16 cellular contexts compared by ENCODE assay signal in the genomic region with DNA sequence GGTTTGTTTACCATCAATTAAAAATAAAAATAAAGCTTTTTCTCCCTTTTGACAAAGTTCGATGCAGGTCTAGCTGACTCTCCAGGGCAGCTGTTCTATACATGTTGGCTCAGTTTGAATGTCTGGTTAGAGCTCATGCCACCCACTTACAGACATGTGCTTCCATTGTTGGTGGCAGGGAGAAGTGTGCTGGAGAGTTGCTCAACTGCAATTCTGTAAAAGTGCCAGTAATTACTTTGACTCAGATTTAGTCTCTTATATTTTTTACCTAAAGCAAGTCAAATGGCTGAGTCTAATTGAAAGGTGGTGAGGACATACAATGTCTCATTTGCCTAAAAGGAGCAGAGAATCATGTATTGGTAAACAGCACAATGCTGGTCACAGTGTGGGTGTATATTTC.
"Had no signal": no experiment of that assay in that cellular context is flagged by ENCODE, and none has a peak within 500 bp of the region (broad histone marks: within the 10 kb centered on the region; RNA-seq: fewer than 3 reads in every experiment).

No MANE protein-coding gene starts in this region.

- H3K4me1 ChIP-seq: ascending aorta, esophagus muscularis mucosa, foreskin keratinocyte, parathyroid adenoma, thyroid gland had no signal

- H3K4me1 Mint-ChIP-seq: activated naive CD4-positive, alpha-beta T cell treated with anti-CD3 and anti-CD28 coated beads, Interleukin-2, amount 50 U/mL, for 24 hours; naive thymus-derived CD8-positive, alpha-beta T cell had no signal

- H3K4me3 ChIP-seq: ascending aorta, coronary artery, esophagus muscularis mucosa, hepatocyte, thyroid gland had no signal

- H3K27ac Mint-ChIP-seq: naive thymus-derived CD8-positive, alpha-beta T cell had no signal

- H3K36me3 Mint-ChIP-seq: activated naive CD4-positive, alpha-beta T cell treated with anti-CD3 and anti-CD28 coated beads, Interleukin-2, amount 50 U/mL, for 24 hours; naive thymus-derived CD8-positive, alpha-beta T cell had no signal

- H3K79me2 ChIP-seq: hepatocyte, parathyroid adenoma had no signal

- H3K27me3 Mint-ChIP-seq: activated naive CD4-positive, alpha-beta T cell treated with anti-CD3 and anti-CD28 coated beads, Interleukin-2, amount 50 U/mL, for 24 hours; naive thymus-derived CD8-positive, alpha-beta T cell had no signal

- H3K27me3 ChIP-seq: ascending aorta, esophagus muscularis mucosa, foreskin keratinocyte, hepatocyte, thyroid gland had no signal

- H3K4me3 Mint-ChIP-seq: activated naive CD4-positive, alpha-beta T cell treated with anti-CD3 and anti-CD28 coated beads, Interleukin-2, amount 50 U/mL, for 24 hours; naive thymus-derived CD8-positive, alpha-beta T cell had no signal

- H3K36me3 ChIP-seq: ascending aorta, esophagus muscularis mucosa, thyroid gland, WERI-Rb-1 had no signal

- ATAC-seq: foreskin keratinocyte; left cardiac atrium; naive thymus-derived CD8-positive, alpha-beta T cell had no signal

- H3K27ac ChIP-seq: ascending aorta, coronary artery, esophagus muscularis mucosa, foreskin keratinocyte, hepatocyte, parathyroid adenoma, thyroid gland, WERI-Rb-1 had no signal

- H2AFZ ChIP-seq: hepatocyte, parathyroid adenoma had no signal

- DNase-seq: activated CD4-positive, alpha-beta T cell treated with anti-CD3 and anti-CD28 coated beads, Interleukin-2, amount 50 U/mL, for 48 hours; activated gamma-delta T cell; foreskin keratinocyte; left cardiac atrium; mesendoderm; naive thymus-derived CD8-positive, alpha-beta T cell; stimulated activated CD4-positive, alpha-beta T cell treated with anti-CD3 and anti-CD28 coated beads, Interleukin-1b, Interleukin-23, amount 100 ng/mL, for 48 hours; stimulated activated naive CD4-positive, alpha-beta T cell treated with Interleukin-2 at 50 U/mL for 16 hours; thyroid gland; WERI-Rb-1 had no signal

- H3K4me2 ChIP-seq: hepatocyte had no signal
